ENCODE assay signal across 20 cellular contexts in genomic region chrX:110915579-110915978, GRCh38.
"Had no signal": no experiment of that assay in that cellular context is flagged by ENCODE, and none has a peak within 500 bp of the region (broad histone marks: within the 10 kb centered on the region; RNA-seq: fewer than 3 reads in every experiment).

No MANE protein-coding gene starts in this region.

- H3K4me3 ChIP-seq: coronary artery, lower lobe of right lung, pancreas, suprapubic skin, vagina had no signal

- H3K36me3 ChIP-seq: lower lobe of right lung, pancreas, suprapubic skin, vagina had no signal

- DNase-seq: dermis blood vessel endothelial cell; effector memory CD4-positive, alpha-beta T cell; hypothalamus; immature natural killer cell; left ventricle myocardium superior; lower lobe of right lung; natural killer cell; occipital lobe; pancreas; retina; small intestine; stimulated activated CD4-positive, alpha-beta T cell treated with anti-CD3 and anti-CD28 coated beads, Interleukin-12 subunit alpha, Interleukin-12 subunit beta, amount 100 ng/mL, for 4 hours; stimulated activated CD4-positive, alpha-beta T cell treated with anti-CD3 and anti-CD28 coated beads, Interleukin-1b, Interleukin-23, amount 100 ng/mL, for 48 hours; stimulated activated CD4-positive, alpha-beta T cell treated with anti-CD3 and anti-CD28 coated beads, Interleukin-4, amount 100 ng/mL, for 1 hour; stimulated activated CD8-positive, alpha-beta memory T cell treated with anti-CD3 and anti-CD28 coated beads, Interleukin-4, amount 100 ng/mL, for 48 hours; stimulated activated naive CD4-positive, alpha-beta T cell; stimulated activated naive CD8-positive, alpha-beta T cell treated with anti-CD3 and anti-CD28 coated beads, Interleukin-15, amount 100 ng/mL, for 72 hours had no signal

- H3K4me1 ChIP-seq: lower lobe of right lung, pancreas, vagina had no signal

- ATAC-seq: lower lobe of right lung; natural killer cell; stimulated activated naive CD8-positive, alpha-beta T cell treated with anti-CD3 and anti-CD28 coated beads, Interleukin-15, amount 100 ng/mL, for 72 hours had no signal

- H3K27me3 ChIP-seq: pancreas, suprapubic skin, vagina had no signal

- H3K9me3 ChIP-seq: lower lobe of right lung, pancreas, suprapubic skin, vagina had no signal

- H3K27ac ChIP-seq: coronary artery, lower lobe of right lung, pancreas, suprapubic skin, vagina had no signal
